8 cellular contexts compared by ENCODE assay signal in the genomic region with DNA sequence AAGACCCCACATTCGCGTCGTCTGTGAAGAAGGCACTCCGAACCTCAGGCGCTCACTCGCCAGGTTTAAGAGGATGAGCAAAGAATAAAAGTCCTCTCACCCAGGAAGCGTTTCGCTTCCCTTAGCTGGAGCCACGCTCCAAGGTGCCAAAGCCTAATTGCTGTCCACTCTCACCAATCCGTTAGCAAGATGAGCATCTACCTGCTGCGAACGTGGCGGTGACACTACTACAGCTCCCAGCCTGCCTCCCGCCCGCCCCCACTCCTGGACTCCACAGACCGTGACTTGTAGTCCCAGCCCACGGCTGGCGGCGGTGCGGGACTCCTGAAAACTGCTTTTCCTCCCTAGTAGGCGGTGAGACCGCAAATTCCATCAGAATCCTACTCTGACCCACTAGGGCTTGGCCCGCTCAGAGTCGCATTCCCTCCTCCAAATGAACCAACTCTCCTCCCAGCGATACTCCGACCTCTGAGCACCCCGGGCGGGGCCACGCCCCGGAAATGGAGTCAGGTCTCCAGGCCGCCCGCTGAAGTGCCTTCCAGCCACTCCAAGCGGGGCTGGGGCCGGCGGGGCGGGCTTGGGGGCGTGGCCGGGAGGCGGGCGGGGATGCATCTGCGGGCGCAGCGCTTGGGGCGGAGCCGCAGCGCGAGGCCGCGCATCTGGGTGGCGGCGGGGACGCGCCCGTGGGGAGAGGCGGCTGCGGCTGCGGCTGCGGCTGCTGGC. TPM values are rescaled to one million over a fixed set of nuclear protein-coding genes. Genes with fewer than 3 reads are reported as not detected.
DNase-seq lines count a peak whose midpoint lies in the region; ATAC-seq and TF ChIP-seq lines count a peak whose summit lies in the region.

No MANE protein-coding gene starts in this region.

- H3K36me3 ChIP-seq in SJSA1 (peaks cover 17% of the 10 kb centered on the region), gastroesophageal sphincter (no peaks in the 10 kb centered on the region)

- H3K36me3 Mint-ChIP-seq in activated naive CD4-positive, alpha-beta T cell treated with anti-CD3 and anti-CD28 coated beads for 36 hours (ENCODE audit: low read depth), result no peaks in the 10 kb centered on the region

- 0 to 1% methylated on average over 9 to 10 of the region's 58 CpGs for WGBS in gastroesophageal sphincter (ENCODE audit: low coverage in 1 of 2), 2 donors

- ATAC-seq in HG02571 (IDR thresholded peaks at IDR 0.05; ENCODE audit: unreplicated experiment), result peak; percentile 92
- peak; percentile 95 for ATAC-seq in gastroesophageal sphincter

- H3K27ac Mint-ChIP-seq in activated naive CD4-positive, alpha-beta T cell treated with anti-CD3 and anti-CD28 coated beads for 36 hours, result peak overlapping the region; percentile 84

- TF ChIP-seq EP300 in gastroesophageal sphincter (IDR thresholded peaks at IDR 0.05), result no peak

- no peaks in the 10 kb centered on the region for H3K9me3 Mint-ChIP-seq in activated naive CD4-positive, alpha-beta T cell treated with anti-CD3 and anti-CD28 coated beads for 36 hours

- TF ChIP-seq POLR2A in gastroesophageal sphincter (IDR thresholded peaks at IDR 0.05), result peak; percentile 72 to 78

- no peaks in the 10 kb centered on the region for H3K27me3 Mint-ChIP-seq in activated naive CD4-positive, alpha-beta T cell treated with anti-CD3 and anti-CD28 coated beads for 36 hours (ENCODE audit: low read depth)

- CTCF ChIA-PET in activated naive CD4-positive, alpha-beta T cell treated with anti-CD3 and anti-CD28 coated beads for 36 hours (lab: Charles Lee), result no interaction called here

- H3K4me3 ChIP-seq in GM08714 (ENCODE audit: low read length), result peak overlapping the region; percentile 64
- peak overlapping the region; percentile 88 for H3K4me3 ChIP-seq in SJSA1
- H3K4me3 ChIP-seq in gastroesophageal sphincter, result peak overlapping the region; percentile 80 to 99

- H3K27me3 ChIP-seq in SJSA1 (replicated peaks) (no peaks in the 10 kb centered on the region), gastroesophageal sphincter (no peaks in the 10 kb centered on the region)

- H3K27ac ChIP-seq in SJSA1 (peak overlapping the region; percentile 57), gastroesophageal sphincter (peak overlapping the region; percentile 54 to 99 (median 96)), substantia nigra (ENCODE audit: low read depth, low read length, poor library complexity, severe bottlenecking) (peak overlapping the region; percentile 91)

- peaks cover 7% of the 10 kb centered on the region for H3K4me1 Mint-ChIP-seq in activated naive CD4-positive, alpha-beta T cell treated with anti-CD3 and anti-CD28 coated beads for 36 hours (ENCODE audit: low read depth)

- H3K9me3 ChIP-seq in SJSA1 (replicated peaks) (no peaks in the 10 kb centered on the region), gastroesophageal sphincter (no peaks in the 10 kb centered on the region)

- peak overlapping the region; percentile 98 for H3K4me3 Mint-ChIP-seq in activated naive CD4-positive, alpha-beta T cell treated with anti-CD3 and anti-CD28 coated beads for 36 hours

- DNase-seq in NAMALWA (ENCODE audit: low spot score), result peak; percentile 99
- DNase-seq in SJSA1 (ENCODE audit: low read depth in 1 of 2, low spot score in 2 of 2), result peak; percentile 88 to 97
- DNase-seq in activated naive CD4-positive, alpha-beta T cell treated with anti-CD3 and anti-CD28 coated beads for 36 hours, result peak; percentile 98
- DNase-seq in non-pigmented ciliary epithelial cell (ENCODE audit: low read depth), result peak; percentile 85
- peak; percentile 81 to 99 (median 97) for DNase-seq in substantia nigra (lab: John Stamatoyannopoulos, UW)

- intact Hi-C loops in activated naive CD4-positive, alpha-beta T cell treated with anti-CD3 and anti-CD28 coated beads for 36 hours (cut with micrococcal nuclease), result loop anchor here (1.0 to 10.0 kb wide), 10 partner anchors 74 to 1179 kb away; a partner anchor contains a TSS

- peaks cover 12% of the 10 kb centered on the region for H3K4me1 ChIP-seq in SJSA1 (replicated peaks)
- H3K4me1 ChIP-seq in gastroesophageal sphincter, result peaks cover 0 to 40% (median 17%) of the 10 kb centered on the region in 3 donors

- no peak for TF ChIP-seq CTCF in gastroesophageal sphincter (IDR thresholded peaks at IDR 0.05)

RNA-seq across cellular contexts. Expression of a gene that starts 0.5 kb away (rescaled TPM):
- 24.7 and 34.8 TPM in 2 replicates for total RNA-seq in SJSA1 (2014; rRNA removed; shearing (Covaris generic))
- 1 to 10 TPM; 7.2 to 7.6 TPM for total RNA-seq in activated naive CD4-positive, alpha-beta T cell treated with anti-CD3 and anti-CD28 coated beads for 36 hours
- total RNA-seq in gastroesophageal sphincter, result 100 to 1,000 TPM in 2 of 4 donors, 10 to 100 TPM in 2; 87.1 to 147 (median 100) TPM

Comparison
In these comparisons a context has a peak if more than half of its experiments do, and no peak if none do; other contexts are left out.
1. Peak in every context shown above with its lines: DNase-seq, ATAC-seq, H3K4me3 ChIP-seq and H3K27ac ChIP-seq.